ENCODE assay signal across 8 cellular contexts in genomic region chr16:30948087-30948955, GRCh38. TPM values are rescaled to one million over a fixed set of nuclear protein-coding genes. Genes with fewer than 3 reads are reported as not detected.
A peak's percentile ranks its signal among the peaks of the same experiment; 100 is the strongest.
DNase-seq lines count a peak whose midpoint lies in the region; ATAC-seq and TF ChIP-seq lines count a peak whose summit lies in the region.

No MANE protein-coding gene starts in this region.

- CTCF ChIA-PET in T-cell (lab: Charles Lee), result no interaction called here

- peak overlapping the region; percentile 76 to 89 (median 87) for H3K4me3 Mint-ChIP-seq in T-cell
- H3K4me3 Mint-ChIP-seq in memory B cell, result peak overlapping the region; percentile 92

- WGBS in suprapubic skin, result 21% methylated on average over 23 of the region's 44 CpGs

- H3K27ac Mint-ChIP-seq in T-cell (peak overlapping the region; percentile 73 to 90), memory B cell (peak overlapping the region; percentile 87)

- DNase-seq in A172 (ENCODE audit: low spot score) (peak; percentile 98), GM04503 (ENCODE audit: low read depth) (peak; percentile 94), HUDEP-2 (lab: John Stamatoyannopoulos, UW; ENCODE audit: unreplicated experiment in 76 of 76) (peak in 50 of 76 experiments; percentile 7 to 65 (median 30)), T-cell (no peak), epidermal melanocyte (ENCODE audit: insufficient read length, low spot score) (peak; percentile 88), memory B cell (ENCODE audit: low spot score in 2 of 2) (no peak), suprapubic skin (ENCODE audit: low spot score in 2 of 2) (peak in 1 of 2 donors; percentile 94)

- no peak for TF ChIP-seq EP300 in suprapubic skin (IDR thresholded peaks at IDR 0.05)

- no peak for TF ChIP-seq CTCF in suprapubic skin (IDR thresholded peaks at IDR 0.05)

- H3K9me3 Mint-ChIP-seq in T-cell (no peaks in the 10 kb centered on the region), memory B cell (no peaks in the 10 kb centered on the region)

- no peak for TF ChIP-seq POLR2A in suprapubic skin (IDR thresholded peaks at IDR 0.05)

- no peaks in the 10 kb centered on the region for H3K27me3 ChIP-seq in suprapubic skin

- H3K36me3 Mint-ChIP-seq in T-cell, result peaks cover 12% of the 10 kb centered on the region
- H3K36me3 Mint-ChIP-seq in memory B cell, result peaks cover 9% of the 10 kb centered on the region

- POLR2A ChIA-PET in T-cell (lab: Charles Lee), result interaction anchor here in 1 of 2 donors (0.6 kb wide), 1 partner anchor 594 kb away, joined by 3 read pairs; no protein-coding TSS in a partner anchor

- H3K27ac ChIP-seq in suprapubic skin, result peak overlapping the region; percentile 93

- no peaks in the 10 kb centered on the region for H3K27me3 Mint-ChIP-seq in T-cell
- H3K27me3 Mint-ChIP-seq in memory B cell, result no peaks in the 10 kb centered on the region

- peak overlapping the region; percentile 93 for H3K4me3 ChIP-seq in suprapubic skin

- peaks cover 10 to 20% (median 17%) of the 10 kb centered on the region in 3 donors for H3K4me1 Mint-ChIP-seq in T-cell
- peaks cover 15% of the 10 kb centered on the region for H3K4me1 Mint-ChIP-seq in memory B cell

- peaks cover 20% of the 10 kb centered on the region for H3K36me3 ChIP-seq in suprapubic skin

- ATAC-seq in T-cell (replicated peaks in 1 of 4) (peak in 3 of 4 experiments; percentile 3 to 13 (median 4)), memory B cell (ENCODE audit: low read depth) (peak; percentile 18), HG03442 (IDR thresholded peaks at IDR 0.05; ENCODE audit: unreplicated experiment) (no peak)

- no peaks in the 10 kb centered on the region for H3K9me3 ChIP-seq in suprapubic skin

- H3K4me1 ChIP-seq in suprapubic skin, result peaks cover 44% of the 10 kb centered on the region

RNA-seq across cellular contexts. Expression of gene ORAI3, which starts 0.5 kb away (rescaled TPM):
- 46.4 and 50.8 TPM in 2 replicates for total RNA-seq in A172 (2014; rRNA removed; shearing (Covaris generic))
- 10 to 100 TPM in 3 of 5 donors, 1 to 10 TPM in 2; 6.6 to 22.3 (median 20.8) TPM for total RNA-seq in T-cell
- 10 to 100 TPM; 25.7 to 41.0 (median 32.7) TPM for total RNA-seq in suprapubic skin

RNA-seq across cellular contexts. Expression of gene SETD1A, which starts 9.2 kb away (rescaled TPM):
- total RNA-seq in A172 (2014; rRNA removed; shearing (Covaris generic)), result 3.5 and 3.8 TPM in 2 replicates
- 10 to 100 TPM; 34.6 to 43.6 (median 38.2) TPM for total RNA-seq in T-cell
- total RNA-seq in suprapubic skin, result 10 to 100 TPM; 12.5 to 14.7 (median 13.7) TPM

RNA-seq across cellular contexts. Expression of gene FBXL19, which starts 24.9 kb away (rescaled TPM):
- 18.7 and 32.5 TPM in 2 replicates for total RNA-seq in A172 (2014; rRNA removed; shearing (Covaris generic))
- total RNA-seq in T-cell, result 10 to 100 TPM; 11.5 to 22.0 (median 18.1) TPM
- total RNA-seq in suprapubic skin, result 10 to 100 TPM; 21.7 to 28.7 (median 24.5) TPM

RNA-seq across cellular contexts. Expression of gene HSD3B7, which starts 36.7 kb away (rescaled TPM):
- 30.4 and 33.8 TPM in 2 replicates for total RNA-seq in A172 (2014; rRNA removed; shearing (Covaris generic))
- 1 to 10 TPM in 3 of 5 donors, under 1 TPM in 2; 0.33 to 3.5 (median 1.3) TPM for total RNA-seq in T-cell
- total RNA-seq in suprapubic skin, result 10 to 100 TPM; 13.2 to 20.8 (median 16.0) TPM

RNA-seq across cellular contexts. Expression of gene CTF1, which starts 51.9 kb away (rescaled TPM):
- 1.9 and 2.3 TPM in 2 replicates for total RNA-seq in A172 (2014; rRNA removed; shearing (Covaris generic))
- total RNA-seq in T-cell (under 1 TPM in 3 of 5 donors, not detected in 2; 0.38 to 0.47 (median 0.39) TPM), suprapubic skin (1 to 10 TPM in 1 of 4 donors, under 1 TPM in 3; 0.30 to 1.3 (median 0.71) TPM)

Comparison
In these comparisons a context has a peak if more than half of its experiments do, and no peak if none do; other contexts are left out.
1. DNase-seq: peak in A172 (single experiment), GM04503 (single experiment), HUDEP-2 (50 of 76) and epidermal melanocyte (single experiment); none in T-cell (0 of 34) and memory B cell (0 of 2).